ENCODE assay signal across 37 cellular contexts in the genomic region with DNA sequence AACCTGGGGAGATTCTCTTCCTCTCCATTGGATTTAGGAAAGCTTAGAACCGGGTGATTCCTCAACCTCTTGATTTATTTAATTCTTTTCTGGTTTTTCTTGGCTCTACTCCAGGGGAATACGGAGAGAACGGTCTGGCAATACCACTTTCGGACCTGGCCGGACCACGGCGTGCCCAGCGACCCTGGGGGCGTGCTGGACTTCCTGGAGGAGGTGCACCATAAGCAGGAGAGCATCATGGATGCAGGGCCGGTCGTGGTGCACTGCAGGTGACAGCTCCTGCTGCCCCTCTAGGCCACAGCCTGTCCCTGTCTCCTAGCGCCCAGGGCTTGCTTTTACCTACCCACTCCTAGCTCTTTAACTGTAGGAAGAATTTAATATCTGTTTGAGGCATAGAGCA.
DNase-seq lines count a peak whose midpoint lies in the region; ATAC-seq, FAIRE-seq and TF ChIP-seq lines count a peak whose summit lies in the region.
"Had no signal": no experiment of that assay in that cellular context is flagged by ENCODE, and none has a peak within 500 bp of the region (broad histone marks: within the 10 kb centered on the region; RNA-seq: fewer than 3 reads in every experiment).

No MANE protein-coding gene starts in this region.

- H4K20me1 ChIP-seq in osteoblast (ENCODE audit: insufficient read depth, low read length): peaks cover 3% of the 10 kb centered on the region
- H4K20me1 ChIP-seq: BLaER1 had no signal

- H3K36me3 ChIP-seq in kidney (ENCODE audit: control insufficient read depth in 1 of 2, insufficient read depth in 2 of 2, low read length in 2 of 2) (peaks cover 31 to 32% of the 10 kb centered on the region in 2 donors), osteoblast (ENCODE audit: insufficient read depth, low read length) (peaks cover 68% of the 10 kb centered on the region), sigmoid colon (peaks cover 23 to 81% (median 38%) of the 10 kb centered on the region in 4 donors)

- FAIRE-seq in kidney (lab: Jason Lieb, UNC): no peak
- FAIRE-seq: A204.1, A549, D721Med had no signal

- no peak overlapping the region for H3K9ac ChIP-seq in kidney (ENCODE audit: low read length in 2 of 2)
- H3K9ac ChIP-seq: BLaER1; BLaER1 treated with 17β-estradiol and CSF1 and Interleukin-3, amounts not matched to agents 10 nM and 100 nM had no signal

- no peaks in the 10 kb centered on the region for H3K4me1 Mint-ChIP-seq in stimulated activated naive B cell treated with anti-CD40 and anti-IgM and Interleukin-4, amounts not matched to agents 10 μg/mL and 1 μg/mL and 100 μg/mL, for 72 hours
- H3K4me1 Mint-ChIP-seq: B cell, CD14-positive monocyte had no signal

- ATAC-seq in stimulated activated naive B cell treated with anti-CD40 and anti-IgM and Interleukin-4, amounts not matched to agents 10 μg/mL and 1 μg/mL and 100 μg/mL, for 72 hours (replicated peaks): no peak
- ATAC-seq: A549; CD8-positive, alpha-beta T cell had no signal

- TF ChIP-seq CTCF in kidney (IDR thresholded peaks at IDR 0.05; ENCODE audit: borderline replicate concordance, extremely low read depth, insufficient read depth) (no peak), osteoblast (IDR thresholded peaks at IDR 0.05; ENCODE audit: extremely low read depth, low read depth, low read length) (no peak), sigmoid colon (IDR thresholded peaks at IDR 0.05) (no peak)

- no peaks in the 10 kb centered on the region for H3K27me3 ChIP-seq in osteoblast (ENCODE audit: insufficient read depth, low read length)
- no peaks in the 10 kb centered on the region for H3K27me3 ChIP-seq in sigmoid colon
- H3K27me3 ChIP-seq: BE2C; BLaER1; BLaER1 treated with 17β-estradiol and CSF1 and Interleukin-3, amounts not matched to agents 10 nM and 100 nM had no signal

- TF ChIP-seq POLR2A in sigmoid colon (IDR thresholded peaks at IDR 0.05): no peak

- no peak overlapping the region for H3K27ac ChIP-seq in kidney (ENCODE audit: low read depth in 2 of 2, low read length in 2 of 2)
- no peak overlapping the region for H3K27ac ChIP-seq in osteoblast (ENCODE audit: low read depth, low read length)
- H3K27ac ChIP-seq in substantia nigra (ENCODE audit: low read depth, low read length, poor library complexity, severe bottlenecking): peak overlapping the region; percentile 48
- no peak overlapping the region for H3K27ac ChIP-seq in sigmoid colon
- H3K27ac ChIP-seq: 22Rv1; A549; BLaER1; BLaER1 treated with 17β-estradiol and CSF1 and Interleukin-3, amounts not matched to agents 10 nM and 100 nM; C4-2B had no signal

- no peak overlapping the region for H3K4me3 Mint-ChIP-seq in stimulated activated naive B cell treated with anti-CD40 and anti-IgM and Interleukin-4, amounts not matched to agents 10 μg/mL and 1 μg/mL and 100 μg/mL, for 72 hours
- H3K4me3 Mint-ChIP-seq: B cell; CD14-positive monocyte; CD4-positive, alpha-beta memory T cell; CD4-positive, alpha-beta T cell; CD4-positive, CD25-positive, alpha-beta regulatory T cell; CD8-positive, alpha-beta memory T cell; CD8-positive, alpha-beta T cell had no signal

- H3K4me3 ChIP-seq in kidney (ENCODE audit: low read length in 2 of 2) (no peak overlapping the region), osteoblast (ENCODE audit: insufficient read depth, low read length) (no peak overlapping the region), sigmoid colon (no peak overlapping the region)
- H3K4me3 ChIP-seq: A549; BLaER1; BLaER1 treated with 17β-estradiol and CSF1 and Interleukin-3, amounts not matched to agents 10 nM and 100 nM had no signal

- 93 to 97% methylated on average over 12 of the region's 12 CpGs for WGBS in sigmoid colon, 2 donors

- peaks cover 63 to 79% of the 10 kb centered on the region in 2 donors for H3K36me3 Mint-ChIP-seq in stimulated activated naive B cell treated with anti-CD40 and anti-IgM and Interleukin-4, amounts not matched to agents 10 μg/mL and 1 μg/mL and 100 μg/mL, for 72 hours

- intact Hi-C loops in kidney (cut with DNase I): no loop called here
- intact Hi-C loops in sigmoid colon (cut with DNase I): no loop called here

- H3K4me1 ChIP-seq in kidney (ENCODE audit: control insufficient read depth in 1 of 2, insufficient read depth in 1 of 2, low read depth in 1 of 2, low read length in 2 of 2) (no peaks in the 10 kb centered on the region), osteoblast (ENCODE audit: insufficient read depth, low read length) (no peaks in the 10 kb centered on the region), sigmoid colon (no peaks in the 10 kb centered on the region)
- H3K4me1 ChIP-seq: A549; BE2C; BLaER1; BLaER1 treated with 17β-estradiol and CSF1 and Interleukin-3, amounts not matched to agents 10 nM and 100 nM; Caco-2 had no signal

- no peak overlapping the region for H3K4me2 ChIP-seq in osteoblast (ENCODE audit: insufficient read depth, low read length)
- H3K4me2 ChIP-seq: A549; BLaER1; BLaER1 treated with 17β-estradiol and CSF1 and Interleukin-3, amounts not matched to agents 10 nM and 100 nM had no signal

- H3K9me3 ChIP-seq in kidney (ENCODE audit: control insufficient read depth in 1 of 2, low read length in 2 of 2) (no peaks in the 10 kb centered on the region), osteoblast (ENCODE audit: low read depth, low read length) (no peaks in the 10 kb centered on the region), sigmoid colon (no peaks in the 10 kb centered on the region)
- H3K9me3 ChIP-seq: A549; BE2C; BLaER1; BLaER1 treated with 17β-estradiol and CSF1 and Interleukin-3, amounts not matched to agents 10 nM and 100 nM; Caco-2 had no signal

- DNase-seq in kidney (peak; percentile 66), osteoblast (ENCODE audit: insufficient read length, low spot score, missing footprints) (peak; percentile 17), substantia nigra (lab: John Stamatoyannopoulos, UW) (no peak), amygdala (lab: John Stamatoyannopoulos, UW) (no peak), T-helper 1 cell (no peak), NCI-H82 treated with DMSO at 0.1 percent for 48 hours (lab: John Stamatoyannopoulos, UW; ENCODE audit: unreplicated experiment) (no peak), sigmoid colon (no peak)
- DNase-seq in stimulated activated naive B cell treated with anti-CD40 and anti-IgM and Interleukin-4, amounts not matched to agents 10 μg/mL and 1 μg/mL and 100 μg/mL, for 72 hours: no peak
- DNase-seq: 8988T; ACHN; AML-193; BE2C; C1 segment of cervical spinal cord; Caco-2; Calu3; CD4-positive, alpha-beta memory T cell; CD4-positive, alpha-beta T cell; CD4-positive, CD25-positive, alpha-beta regulatory T cell; CD8-positive, alpha-beta memory T cell; CD8-positive, alpha-beta T cell; COR-L47; DMS 273 treated with DMSO at 0.1 percent for 48 hours; DMS153; DMS53; DMS79; DMS79 treated with DMSO at 0.1 percent for 48 hours; DND-41; EL had no signal

- no peak for TF ChIP-seq EP300 in sigmoid colon (IDR thresholded peaks at IDR 0.05)

- H2AFZ ChIP-seq in osteoblast (ENCODE audit: low read length): no peak overlapping the region

- H3K9me3 Mint-ChIP-seq in stimulated activated naive B cell treated with anti-CD40 and anti-IgM and Interleukin-4, amounts not matched to agents 10 μg/mL and 1 μg/mL and 100 μg/mL, for 72 hours: no peaks in the 10 kb centered on the region
- H3K9me3 Mint-ChIP-seq: CD14-positive monocyte; CD4-positive, alpha-beta memory T cell; CD4-positive, alpha-beta T cell; CD8-positive, alpha-beta memory T cell; CD8-positive, alpha-beta T cell had no signal

- no peaks in the 10 kb centered on the region for H3K27me3 Mint-ChIP-seq in stimulated activated naive B cell treated with anti-CD40 and anti-IgM and Interleukin-4, amounts not matched to agents 10 μg/mL and 1 μg/mL and 100 μg/mL, for 72 hours
- H3K27me3 Mint-ChIP-seq: B cell; CD4-positive, alpha-beta memory T cell; CD4-positive, alpha-beta T cell; CD4-positive, CD25-positive, alpha-beta regulatory T cell; CD8-positive, alpha-beta memory T cell had no signal

- H3K27ac Mint-ChIP-seq in stimulated activated naive B cell treated with anti-CD40 and anti-IgM and Interleukin-4, amounts not matched to agents 10 μg/mL and 1 μg/mL and 100 μg/mL, for 72 hours: peak overlapping the region; percentile 37
- H3K27ac Mint-ChIP-seq: B cell; CD4-positive, alpha-beta T cell; CD4-positive, CD25-positive, alpha-beta regulatory T cell; CD8-positive, alpha-beta T cell had no signal

- H3K79me2 ChIP-seq in osteoblast (ENCODE audit: insufficient read depth, low read length): peaks cover 2% of the 10 kb centered on the region

Comparison
In these comparisons a context has a peak if more than half of its experiments do, and no peak if none do; other contexts are left out.
1. DNase-seq: peak in kidney (single experiment) and osteoblast (single experiment); none in stimulated activated naive B cell treated with anti-CD40 and anti-IgM and Interleukin-4, amounts not matched to agents 10 μg/mL and 1 μg/mL and 100 μg/mL, for 72 hours (single experiment), substantia nigra (0 of 49), amygdala (0 of 56), T-helper 1 cell (0 of 5), NCI-H82 treated with DMSO at 0.1 percent for 48 hours (single experiment) and sigmoid colon (single experiment).